ENCODE assay signal across 9 cellular contexts in genomic region chr22:37627545-37627944, GRCh38. TPM values are rescaled to one million over a fixed set of nuclear protein-coding genes. Genes with fewer than 3 reads are reported as not detected.
A peak's percentile ranks its signal among the peaks of the same experiment; 100 is the strongest.
DNase-seq lines count a peak whose midpoint lies in the region; ATAC-seq lines count a peak whose summit lies in the region.
"Had no signal": no experiment of that assay in that cellular context is flagged by ENCODE, and none has a peak within 500 bp of the region (broad histone marks: within the 10 kb centered on the region; RNA-seq: fewer than 3 reads in every experiment).

No MANE protein-coding gene starts in this region.

- H3K27ac Mint-ChIP-seq in immature natural killer cell = peak overlapping the region; percentile 78 to 96 (median 91)

- peak in 3 of 4 experiments; percentile 21 to 45 (median 36) for DNase-seq in activated CD4-positive, CD25-positive, alpha-beta regulatory T cell (lab: John Stamatoyannopoulos, UW)
- no peak for DNase-seq in activated CD4-positive, CD25-positive, alpha-beta regulatory T cell treated with anti-CD3 and anti-CD28 coated beads, Interleukin-2, amount 50 U/mL, for 72 hours
- DNase-seq in activated T-cell treated with anti-CD3 and anti-CD28 coated beads, Interleukin-2, amount 50 U/mL, for 1 hour = peak; percentile 55
- DNase-seq in immature natural killer cell (peak; percentile 53 to 59 (median 58)), substantia nigra (lab: John Stamatoyannopoulos, UW) (peak in 4 of 49 donors; percentile 28 to 35 (median 32)), foreskin melanocyte (no peak)
- DNase-seq: amniotic stem cell had no signal

- H3K4me1 Mint-ChIP-seq in immature natural killer cell = peaks cover 69 to 73% of the 10 kb centered on the region in 2 donors

- H3K27ac ChIP-seq in substantia nigra (ENCODE audit: low read depth, low read length, poor library complexity, severe bottlenecking) = peak overlapping the region; percentile 49

- peaks cover 3 to 7% (median 3%) of the 10 kb centered on the region in 3 donors for H3K27me3 Mint-ChIP-seq in immature natural killer cell (ENCODE audit: low read depth in 3 of 3)

- H3K36me3 Mint-ChIP-seq in immature natural killer cell = no peaks in the 10 kb centered on the region

- no peaks in the 10 kb centered on the region for H3K9me3 Mint-ChIP-seq in immature natural killer cell

- ATAC-seq in esophagus mucosa (no peak), GM18519 (IDR thresholded peaks at IDR 0.05; ENCODE audit: low FRiP score, unreplicated experiment) (no peak)

- H3K4me3 Mint-ChIP-seq in immature natural killer cell = peak overlapping the region; percentile 57 to 77 (median 71)

RNA-seq across cellular contexts. Expression of gene SH3BP1, which starts 11.9 kb away (rescaled TPM):
- 10 to 100 TPM; 12.6 to 41.2 (median 21.2) TPM for polyA plus RNA-seq in immature natural killer cell
- total RNA-seq in esophagus mucosa = 40.2 TPM

RNA-seq across cellular contexts. Expression of gene GGA1, which starts 18.9 kb away (rescaled TPM):
- polyA plus RNA-seq in immature natural killer cell = 10 to 100 TPM; 21.3 to 29.6 (median 25.3) TPM
- total RNA-seq in esophagus mucosa = 28.4 TPM

RNA-seq across cellular contexts. Expression of gene PDXP, which starts 31.0 kb away (rescaled TPM):
- 10 to 100 TPM in 1 of 3 donors, 1 to 10 TPM in 2; 2.2 to 13.2 (median 7.7) TPM for polyA plus RNA-seq in immature natural killer cell
- 2.5 TPM for total RNA-seq in esophagus mucosa

RNA-seq across cellular contexts. Expression of gene LGALS2, which starts 47.7 kb away (rescaled TPM):
- 10 to 100 TPM in 1 of 3 donors, 1 to 10 TPM in 2; 3.4 to 30.4 (median 8.2) TPM for polyA plus RNA-seq in immature natural killer cell
- total RNA-seq in esophagus mucosa = not detected

RNA-seq across cellular contexts. Expression of gene LGALS1, which starts 47.9 kb away (rescaled TPM):
- 100 to 1,000 TPM; 416 to 572 (median 473) TPM for polyA plus RNA-seq in immature natural killer cell
- 55.5 TPM for total RNA-seq in esophagus mucosa

Comparison
In these comparisons a context has a peak if more than half of its experiments do, and no peak if none do; other contexts are left out.
1. DNase-seq: peak in activated CD4-positive, CD25-positive, alpha-beta regulatory T cell (3 of 4), activated T-cell treated with anti-CD3 and anti-CD28 coated beads, Interleukin-2, amount 50 U/mL, for 1 hour (single experiment) and immature natural killer cell (3 of 3); none in activated CD4-positive, CD25-positive, alpha-beta regulatory T cell treated with anti-CD3 and anti-CD28 coated beads, Interleukin-2, amount 50 U/mL, for 72 hours (single experiment) and foreskin melanocyte (single experiment).